Comparison of ENCODE assay signal across 13 cellular contexts in the genomic region with DNA sequence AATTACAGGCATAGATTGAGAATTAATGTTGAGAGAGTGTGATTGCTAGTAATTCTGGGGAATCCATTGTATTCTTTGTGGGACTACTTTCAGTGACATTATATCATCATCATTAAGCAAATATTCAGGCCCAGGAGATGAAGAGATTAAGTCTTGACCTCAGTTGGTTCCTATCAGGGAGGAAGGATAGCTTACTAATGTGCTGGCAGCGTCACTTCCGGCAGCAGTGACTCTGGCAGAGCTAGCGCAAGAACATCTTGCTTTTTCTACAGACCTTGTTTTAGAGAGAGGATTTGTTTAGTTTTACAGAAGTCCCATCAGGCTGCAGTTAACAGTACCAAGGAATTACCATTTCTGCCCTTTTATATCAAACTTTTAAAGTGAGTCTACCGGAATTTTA. TPM values are rescaled to one million over a fixed set of nuclear protein-coding genes. Genes with fewer than 3 reads are reported as not detected.
A peak's percentile ranks its signal among the peaks of the same experiment; 100 is the strongest.
DNase-seq lines count a peak whose midpoint lies in the region; ATAC-seq, FAIRE-seq and TF ChIP-seq lines count a peak whose summit lies in the region.
"Had no signal": no experiment of that assay in that cellular context is flagged by ENCODE, and none has a peak within 500 bp of the region (broad histone marks: within the 10 kb centered on the region; RNA-seq: fewer than 3 reads in every experiment).

No MANE protein-coding gene starts in this region.

- FAIRE-seq in astrocyte (lab: Jason Lieb, UNC) = no peak

- peaks cover 59% of the 10 kb centered on the region for H3K79me2 ChIP-seq in astrocyte (ENCODE audit: insufficient read depth, low read length)

- H3K4me1 ChIP-seq in astrocyte (ENCODE audit: insufficient read depth, low read length) (no peaks in the 10 kb centered on the region), vagina (peaks cover 44% of the 10 kb centered on the region)
- H3K4me1 ChIP-seq: BE2C had no signal

- TF ChIP-seq CTCF in astrocyte (IDR thresholded peaks at IDR 0.05; ENCODE audit: insufficient read depth, low read depth, low read length) (no peak), vagina (IDR thresholded peaks at IDR 0.05) (no peak)

- DNase-seq in activated naive CD8-positive, alpha-beta T cell treated with anti-CD3 and anti-CD28 coated beads for 36 hours = no peak
- DNase-seq in astrocyte (ENCODE audit: low read depth) (peak; percentile 64), iris pigment epithelial cell (ENCODE audit: low read depth) (peak; percentile 93), vagina (ENCODE audit: extremely low spot score in 2 of 2) (no peak), MG63 (no peak)
- no peak for DNase-seq in effector CD4-positive, alpha-beta T cell
- DNase-seq: activated T-cell treated with anti-CD3 and anti-CD28 coated beads, Interleukin-2, amount 50 U/mL, for 1 hour; BE2C; NCI-H446 treated with DMSO at 0.1 percent for 48 hours; stimulated activated CD4-positive, alpha-beta T cell treated with anti-CD3 and anti-CD28 coated beads, Interleukin-1b, Interleukin-23, amount 100 ng/mL, for 48 hours had no signal

- H3K9me3 ChIP-seq in astrocyte (ENCODE audit: insufficient read depth, low read depth, low read length) = no peaks in the 10 kb centered on the region
- H3K9me3 ChIP-seq in vagina = no peaks in the 10 kb centered on the region
- no peaks in the 10 kb centered on the region for H3K9me3 ChIP-seq in MG63
- H3K9me3 ChIP-seq: BE2C had no signal

- H3K27me3 Mint-ChIP-seq in activated naive CD8-positive, alpha-beta T cell = no peaks in the 10 kb centered on the region
- H3K27me3 Mint-ChIP-seq in activated naive CD8-positive, alpha-beta T cell treated with anti-CD3 and anti-CD28 coated beads for 36 hours = no peaks in the 10 kb centered on the region
- no peaks in the 10 kb centered on the region for H3K27me3 Mint-ChIP-seq in astrocyte (ENCODE audit: low read depth, unreplicated experiment)
- H3K27me3 Mint-ChIP-seq: memory B cell had no signal

- H3K9ac ChIP-seq in astrocyte (ENCODE audit: low read length) = no peak overlapping the region

- TF ChIP-seq POLR2A in vagina (IDR thresholded peaks at IDR 0.05) (no peak), GM18505 (IDR thresholded peaks at IDR 0.05; ENCODE audit: borderline replicate concordance, extremely low read depth, insufficient read depth, insufficient read length) (no peak)

- H3K27me3 ChIP-seq in astrocyte (ENCODE audit: insufficient read depth, low read length) (no peaks in the 10 kb centered on the region), vagina (no peaks in the 10 kb centered on the region), MG63 (no peaks in the 10 kb centered on the region)
- H3K27me3 ChIP-seq: BE2C had no signal

- H3K9me3 Mint-ChIP-seq in activated naive CD8-positive, alpha-beta T cell (ENCODE audit: low read depth) = no peaks in the 10 kb centered on the region
- H3K9me3 Mint-ChIP-seq in activated naive CD8-positive, alpha-beta T cell treated with anti-CD3 and anti-CD28 coated beads for 36 hours = no peaks in the 10 kb centered on the region
- H3K9me3 Mint-ChIP-seq in astrocyte (ENCODE audit: unreplicated experiment) = no peaks in the 10 kb centered on the region
- H3K9me3 Mint-ChIP-seq: memory B cell had no signal

- H3K4me3 Mint-ChIP-seq in activated naive CD8-positive, alpha-beta T cell = no peak overlapping the region
- no peak overlapping the region for H3K4me3 Mint-ChIP-seq in activated naive CD8-positive, alpha-beta T cell treated with anti-CD3 and anti-CD28 coated beads for 36 hours
- no peak overlapping the region for H3K4me3 Mint-ChIP-seq in astrocyte (ENCODE audit: unreplicated experiment)
- H3K4me3 Mint-ChIP-seq: memory B cell had no signal

- ATAC-seq in GM18505 (IDR thresholded peaks at IDR 0.05; ENCODE audit: unreplicated experiment) = no peak

- intact Hi-C loops in vagina (cut with DNase I) = no loop called here

- H3K36me3 Mint-ChIP-seq in activated naive CD8-positive, alpha-beta T cell = peaks cover 8% of the 10 kb centered on the region
- peaks cover 20% of the 10 kb centered on the region for H3K36me3 Mint-ChIP-seq in activated naive CD8-positive, alpha-beta T cell treated with anti-CD3 and anti-CD28 coated beads for 36 hours
- no peaks in the 10 kb centered on the region for H3K36me3 Mint-ChIP-seq in astrocyte (ENCODE audit: low read depth, unreplicated experiment)

- H3K36me3 ChIP-seq in astrocyte (ENCODE audit: insufficient read depth, low read length) (no peaks in the 10 kb centered on the region), vagina (no peaks in the 10 kb centered on the region), MG63 (no peaks in the 10 kb centered on the region)
- H3K36me3 ChIP-seq: BE2C had no signal

- H4K20me1 ChIP-seq in astrocyte (ENCODE audit: insufficient read depth, low read length) = peaks cover 19% of the 10 kb centered on the region

- no peak overlapping the region for H3K4me2 ChIP-seq in astrocyte (ENCODE audit: low read length)

- H3K27ac ChIP-seq in astrocyte (ENCODE audit: low read depth, low read length) (no peak overlapping the region), vagina (peak overlapping the region; percentile 9)

- H2AFZ ChIP-seq in astrocyte (ENCODE audit: low read depth, low read length) = no peak overlapping the region

- H3K4me1 Mint-ChIP-seq in activated naive CD8-positive, alpha-beta T cell (ENCODE audit: low read depth) = peaks cover 69% of the 10 kb centered on the region
- peaks cover 53% of the 10 kb centered on the region for H3K4me1 Mint-ChIP-seq in activated naive CD8-positive, alpha-beta T cell treated with anti-CD3 and anti-CD28 coated beads for 36 hours
- H3K4me1 Mint-ChIP-seq in astrocyte (ENCODE audit: low read depth, unreplicated experiment) = peaks cover 14% of the 10 kb centered on the region

- peak overlapping the region; percentile 59 for H3K27ac Mint-ChIP-seq in activated naive CD8-positive, alpha-beta T cell
- no peak overlapping the region for H3K27ac Mint-ChIP-seq in activated naive CD8-positive, alpha-beta T cell treated with anti-CD3 and anti-CD28 coated beads for 36 hours
- H3K27ac Mint-ChIP-seq in astrocyte (ENCODE audit: unreplicated experiment) = no peak overlapping the region
- H3K27ac Mint-ChIP-seq: memory B cell had no signal

- H3K4me3 ChIP-seq in astrocyte (ENCODE audit: insufficient read depth, low read depth, low read length) (no peak overlapping the region), vagina (no peak overlapping the region), MG63 (no peak overlapping the region)

RNA-seq across cellular contexts. Expression of a gene that starts 20.3 kb away (rescaled TPM):
- 10 to 100 TPM; 38.2 to 38.4 TPM for total RNA-seq in activated naive CD8-positive, alpha-beta T cell treated with anti-CD3 and anti-CD28 coated beads for 36 hours
- total RNA-seq in astrocyte (43.0 and 43.3 TPM in 2 replicates), vagina (25.0 TPM)
- 18.6 and 23.0 TPM in 2 replicates for total RNA-seq in MG63 (2014; rRNA removed; shearing (Covaris generic); ENCODE audit: low replicate concordance)

RNA-seq across cellular contexts. Expression of a gene that starts 20.6 kb away (rescaled TPM):
- total RNA-seq in activated naive CD8-positive, alpha-beta T cell treated with anti-CD3 and anti-CD28 coated beads for 36 hours = 1 to 10 TPM; 8.5 to 9.0 TPM
- 15.1 and 15.2 TPM in 2 replicates for total RNA-seq in astrocyte
- 20.4 TPM for total RNA-seq in vagina
- total RNA-seq in MG63 (2014; rRNA removed; shearing (Covaris generic); ENCODE audit: low replicate concordance) = 17.3 and 19.8 TPM in 2 replicates

Comparison
In these comparisons a context has a peak if more than half of its experiments do, and no peak if none do; other contexts are left out.
1. DNase-seq: peak in astrocyte (single experiment) and iris pigment epithelial cell (single experiment); none in activated naive CD8-positive, alpha-beta T cell treated with anti-CD3 and anti-CD28 coated beads for 36 hours (single experiment), vagina (0 of 2), effector CD4-positive, alpha-beta T cell (single experiment) and MG63 (single experiment).